ENCODE assay signal across 16 cellular contexts in genomic region chr15:50911001-50911400, GRCh38. TPM values are rescaled to one million over a fixed set of nuclear protein-coding genes. Genes with fewer than 3 reads are reported as not detected.
DNase-seq lines count a peak whose midpoint lies in the region; ATAC-seq, FAIRE-seq and TF ChIP-seq lines count a peak whose summit lies in the region.
"Had no signal": no experiment of that assay in that cellular context is flagged by ENCODE, and none has a peak within 500 bp of the region (broad histone marks: within the 10 kb centered on the region; RNA-seq: fewer than 3 reads in every experiment).

No MANE protein-coding gene starts in this region.

- no peaks in the 10 kb centered on the region for H3K9me3 Mint-ChIP-seq in mesothelial cell of epicardium

- H3K4me3 ChIP-seq in IMR-90 (ENCODE audit: insufficient read depth, low read depth, low read length) (no peak overlapping the region), cardiac fibroblast (replicated peaks in 1 of 2; ENCODE audit: low read depth in 2 of 2, low read length in 2 of 2) (no peak overlapping the region)
- H3K4me3 ChIP-seq in effector memory CD4-positive, alpha-beta T cell (ENCODE audit: insufficient read depth, low read depth, low read length, poor library complexity, severe bottlenecking) = no peak overlapping the region

- peaks cover 4% of the 10 kb centered on the region for H3K36me3 Mint-ChIP-seq in mesothelial cell of epicardium

- dilution Hi-C loops in IMR-90 (cut with HindIII; ENCODE audit: low sequenced_read_pairs, unreplicated experiment) = no loop called here

- no peak overlapping the region for H3K56ac ChIP-seq in IMR-90 (ENCODE audit: extremely low read depth, insufficient read depth, low read length)

- H3K14ac ChIP-seq in IMR-90 (replicated peaks; ENCODE audit: low read depth, low read length) = no peak overlapping the region

- no CpG with 5 or more reads among the region's 2 CpGs for WGBS in IMR-90 (ENCODE audit: extremely low coverage in 2 of 2, insufficient read length in 1 of 2), 2 experiments

- in situ Hi-C loops in IMR-90 (cut with MboI; ENCODE audit: low sequenced_read_pairs) = no loop called here

- H3K4me1 Mint-ChIP-seq in mesothelial cell of epicardium = peaks cover 19% of the 10 kb centered on the region

- peak overlapping the region; percentile 88 for H2AK5ac ChIP-seq in IMR-90 (ENCODE audit: low read depth, low read length)

- H4K8ac ChIP-seq in IMR-90 (ENCODE audit: low read depth in 2 of 2, low read length in 2 of 2) = peak overlapping the region in 1 of 2 experiments; percentile 48; a peak in 1 of 4 replicates

- no peak overlapping the region for H3K4ac ChIP-seq in IMR-90 (ENCODE audit: low read depth, low read length)

- H4K20me1 ChIP-seq in IMR-90 (ENCODE audit: insufficient read depth, low read length) = no peaks in the 10 kb centered on the region

- H3K27ac Mint-ChIP-seq in mesothelial cell of epicardium = peak overlapping the region; percentile 91

- H2BK15ac ChIP-seq in IMR-90 (ENCODE audit: low read depth, low read length) = no peak overlapping the region

- TF ChIP-seq RAD21 in IMR-90 (IDR thresholded peaks at IDR 0.05; ENCODE audit: low read length) = no peak

- no peak overlapping the region for H4K91ac ChIP-seq in IMR-90 (ENCODE audit: insufficient read depth, low read depth, low read length)

- 0 out of 2 replicates have a peak, but pooled peaks cover 3% of the 10 kb centered on the region for H3K9me1 ChIP-seq in IMR-90 (ENCODE audit: insufficient read depth, low read length)

- CTCF ChIA-PET in IMR-90 (lab: Yijun Ruan, JAX) = no interaction called here

- no peak overlapping the region for H2AK9ac ChIP-seq in IMR-90 (replicated peaks; ENCODE audit: low read depth, low read length, poor library complexity)

- no peak overlapping the region; the same call in 1 of the 2 replicates for H3K23ac ChIP-seq in IMR-90 (ENCODE audit: low read depth, low read length)

- H3K36me3 ChIP-seq in IMR-90 (ENCODE audit: control insufficient read depth, insufficient read depth, low read length) = peaks cover 9% of the 10 kb centered on the region
- peaks cover 18% of the 10 kb centered on the region for H3K36me3 ChIP-seq in effector memory CD4-positive, alpha-beta T cell (ENCODE audit: control insufficient read depth, insufficient read depth, low read length)

- no peaks in the 10 kb centered on the region for H3K27me3 Mint-ChIP-seq in mesothelial cell of epicardium (ENCODE audit: low read depth)

- peak overlapping the region; percentile 72; the same call in 1 of the 2 replicates for H3K27ac ChIP-seq in IMR-90 (ENCODE audit: insufficient read depth, low read length)
- no peak overlapping the region for H3K27ac ChIP-seq in effector memory CD4-positive, alpha-beta T cell (ENCODE audit: insufficient read depth, low read length, poor library complexity, severe bottlenecking)

- no TSS peak for BruUV-seq in IMR-90 (replicated peaks; lab: Mats Ljungman, UMichigan)

- no peak for TF ChIP-seq POLR2A in IMR-90 (IDR thresholded peaks at IDR 0.05; ENCODE audit: low read depth, low read length)

- TF ChIP-seq CTCF in IMR-90 (conservative IDR thresholded peaks at IDR 0.05; ENCODE audit: low read depth, low read length) (no peak), cardiac fibroblast (IDR thresholded peaks at IDR 0.05; ENCODE audit: low read depth, low read length) (no peak), mesothelial cell of epicardium (IDR thresholded peaks at IDR 0.05; ENCODE audit: unreplicated experiment) (no peak)

- H2BK20ac ChIP-seq in IMR-90 (ENCODE audit: low read depth, low read length) = peak overlapping the region; percentile 8; the same call in 1 of the 2 replicates

- H4K5ac ChIP-seq in IMR-90 (ENCODE audit: low read depth, low read length) = no peak overlapping the region

- H3K18ac ChIP-seq in IMR-90 (ENCODE audit: low read depth, low read length) = no peak overlapping the region

- peaks cover 16 to 45% of the 10 kb centered on the region in 2 experiments for H3K79me1 ChIP-seq in IMR-90 (ENCODE audit: low read depth in 1 of 2, low read length in 2 of 2)

- H3K4me1 ChIP-seq in IMR-90 (ENCODE audit: control insufficient read depth, insufficient read depth, low read length) = peaks cover 4% of the 10 kb centered on the region; the same call in 1 of the 2 replicates
- peaks cover 19% of the 10 kb centered on the region for H3K4me1 ChIP-seq in effector memory CD4-positive, alpha-beta T cell (ENCODE audit: control insufficient read depth, insufficient read depth, low read length, poor library complexity, severe bottlenecking)
- H3K4me1 ChIP-seq: BE2C had no signal

- no peak for ATAC-seq in IMR-90 (ENCODE audit: low read depth)
- ATAC-seq: Panc1 had no signal

- no peak overlapping the region; the same call in 1 of the 2 replicates for H3K4me2 ChIP-seq in IMR-90 (ENCODE audit: low read depth, low read length)

- peak overlapping the region; percentile 77 for H2BK5ac ChIP-seq in IMR-90 (ENCODE audit: low read depth, low read length, poor library complexity, severe bottlenecking)

- H3K9me3 ChIP-seq in IMR-90 (ENCODE audit: control insufficient read depth, insufficient read depth, low read length) = no peaks in the 10 kb centered on the region
- H3K9me3 ChIP-seq in effector memory CD4-positive, alpha-beta T cell (ENCODE audit: control insufficient read depth, low read length) = no peaks in the 10 kb centered on the region
- H3K9me3 ChIP-seq: BE2C had no signal

- peak; percentile 11 for DNase-seq in AG08395 (ENCODE audit: low spot score)
- DNase-seq in IMR-90 = peak; percentile 49
- peak; percentile 65 to 87 for DNase-seq in cardiac fibroblast (ENCODE audit: low read depth in 2 of 2)
- no peak for DNase-seq in mesothelial cell of epicardium (ENCODE audit: low spot score in 2 of 2, unreplicated experiment in 2 of 2)
- no peak for DNase-seq in effector memory CD4-positive, alpha-beta T cell
- no peak for DNase-seq in HTR-8/SVneo (ENCODE audit: insufficient read length, low spot score)
- no peak for DNase-seq in SK-N-DZ (ENCODE audit: low spot score)
- no peak for DNase-seq in nucleus accumbens (lab: John Stamatoyannopoulos, UW)
- DNase-seq: activated CD4-positive, alpha-beta T cell treated with anti-CD3 and anti-CD28 coated beads, Interleukin-2, amount 50 U/mL, for 4 hours; activated naive CD4-positive, alpha-beta T cell; BE2C; H7; midbrain; NCI-H1092 treated with DMSO at 0.1 percent for 48 hours had no signal

- POLR2A ChIA-PET in IMR-90 (lab: Charles Lee; ENCODE audit: unreplicated experiment) = no interaction called here

- FAIRE-seq in HTR-8/SVneo (lab: Jason Lieb, UNC) = no peak
- FAIRE-seq: G401.6 had no signal

- H2BK120ac ChIP-seq in IMR-90 (ENCODE audit: low read depth, low read length) = no peak overlapping the region

- no peak overlapping the region for H2AFZ ChIP-seq in IMR-90 (replicated peaks; ENCODE audit: low read length, poor library complexity)

- H3K9ac ChIP-seq in IMR-90 (ENCODE audit: low read depth, low read length) = no peak overlapping the region

- H3K27me3 ChIP-seq in IMR-90 (ENCODE audit: control insufficient read depth, insufficient read depth, low read length) = no peaks in the 10 kb centered on the region
- H3K27me3 ChIP-seq in effector memory CD4-positive, alpha-beta T cell (replicated peaks; ENCODE audit: control insufficient read depth, insufficient read depth, low read length, poor library complexity, severe bottlenecking) = no peaks in the 10 kb centered on the region
- H3K27me3 ChIP-seq: BE2C had no signal

- no peak overlapping the region for H3K4me3 Mint-ChIP-seq in mesothelial cell of epicardium

- intact Hi-C loops in IMR-90 (cut with micrococcal nuclease) = no loop called here

TF ChIP-seq in IMR-90, 13 proteins besides CTCF, POLR2A, EP300 and RAD21:
- no peak for TF ChIP-seq RFX5 (IDR thresholded peaks at IDR 0.05; ENCODE audit: low read depth, low read length)
- no peak for TF ChIP-seq CEBPB (IDR thresholded peaks at IDR 0.05; ENCODE audit: low read depth, low read length)
- no peak for TF ChIP-seq ELK1 (IDR thresholded peaks at IDR 0.05; ENCODE audit: borderline replicate concordance, low read depth, low read length)
- TF ChIP-seq CHD1 (IDR thresholded peaks at IDR 0.05; ENCODE audit: low read depth, low read length) = no peak
- TF ChIP-seq MAFK (IDR thresholded peaks at IDR 0.05; ENCODE audit: low read depth, low read length) = no peak
- TF ChIP-seq MAZ (IDR thresholded peaks at IDR 0.05; ENCODE audit: borderline replicate concordance, low read depth, low read length) = no peak
- no peak for TF ChIP-seq USF2 (IDR thresholded peaks at IDR 0.05; ENCODE audit: low read depth, low read length)
- no peak for TF ChIP-seq RCOR1 (IDR thresholded peaks at IDR 0.05; ENCODE audit: insufficient replicate concordance, low read length)
- no peak for TF ChIP-seq SMC3 (IDR thresholded peaks at IDR 0.05; ENCODE audit: low read depth, low read length)
- TF ChIP-seq MXI1 (IDR thresholded peaks at IDR 0.05; ENCODE audit: borderline replicate concordance, low read depth, low read length) = no peak
- TF ChIP-seq FOS (IDR thresholded peaks at IDR 0.05; ENCODE audit: low read depth, low read length) = no peak
- TF ChIP-seq NFE2L2 (IDR thresholded peaks at IDR 0.05; ENCODE audit: low read depth, low read length) = no peak
- TF ChIP-seq BHLHE40 (IDR thresholded peaks at IDR 0.05; ENCODE audit: low read depth, low read length) = no peak
TF ChIP-seq in IMR-90: peak in this region for 0.

RNA-seq across cellular contexts. Expression of gene AP4E1, which starts 2.5 kb away (rescaled TPM):
- total RNA-seq in IMR-90 (2012; rRNA removed) (6.8 and 12.8 TPM in 2 replicates), mesothelial cell of epicardium (8.6 to 10.0 TPM (median 9.7 TPM) in 3 replicates)
- 2.1 and 3.1 TPM in 2 replicates for polyA plus RNA-seq in IMR-90 (2012; rRNA removed)
- polyA plus RNA-seq in IMR-90 (2012; cell fraction: cytosol; rRNA removed) = 0.48 and 0.60 TPM in 2 replicates
- polyA plus RNA-seq in IMR-90 (2012; cell fraction: nucleus; rRNA removed; ENCODE audit: low replicate concordance) = 0.53 and 2.2 TPM in 2 replicates
- 10.1 and 12.5 TPM in 2 replicates for polyA plus RNA-seq in SK-N-DZ (2014; cell fraction: cytosol; rRNA removed)
- polyA plus RNA-seq in SK-N-DZ (2014; cell fraction: nucleus; rRNA removed) = 4.0 and 4.2 TPM in 2 replicates

Comparison
In these comparisons a context has a peak if more than half of its experiments do, and no peak if none do; other contexts are left out.
1. DNase-seq: peak in AG08395 (single experiment), IMR-90 (single experiment) and cardiac fibroblast (2 of 2); none in mesothelial cell of epicardium (0 of 2), effector memory CD4-positive, alpha-beta T cell (0 of 3), HTR-8/SVneo (single experiment), SK-N-DZ (single experiment) and nucleus accumbens (0 of 56).